In genomic region chr19:11558881-11559828, GRCh38 we compare ENCODE assay signal across 8 cellular contexts. TPM values are rescaled to one million over a fixed set of nuclear protein-coding genes. Genes with fewer than 3 reads are reported as not detected.
DNase-seq lines count a peak whose midpoint lies in the region; ATAC-seq and TF ChIP-seq lines count a peak whose summit lies in the region.

Gene ELOF1, minus strand, starts transcription at chr19:11559230. Its CDS starts 4,883 bp downstream, at chr19:11554347.

- peak; percentile 93 for DNase-seq in NCI-H1694 (lab: John Stamatoyannopoulos, UW)
- DNase-seq in amniotic stem cell (lab: John Stamatoyannopoulos, UW): peak; percentile 98
- peak; percentile 98 for DNase-seq in left cardiac atrium
- DNase-seq in posterior vena cava (ENCODE audit: low spot score): peak; percentile 99
- DNase-seq in upper lobe of right lung: peak; percentile 99

- H3K4me1 Mint-ChIP-seq in T-helper 1 cell treated with Interleukin-12 subunit alpha and Interleukin-12 subunit beta and Interleukin-4 antibody, amounts not matched to agents 30 μg/mL and 1 μg/mL, for 36 hours (ENCODE audit: low read depth): peaks cover 29% of the 10 kb centered on the region

- H3K4me3 ChIP-seq in GM12875 (ENCODE audit: low read depth, low read length): peak within 1 kb of the TSS; percentile 74
- H3K4me3 ChIP-seq in upper lobe of right lung: peak within 1 kb of the TSS; percentile 93

- peak within 1 kb of the TSS; percentile 97 for H3K4me3 Mint-ChIP-seq in T-helper 1 cell treated with Interleukin-12 subunit alpha and Interleukin-12 subunit beta and Interleukin-4 antibody, amounts not matched to agents 30 μg/mL and 1 μg/mL, for 36 hours

- no peaks in the 10 kb centered on the region for H3K27me3 ChIP-seq in upper lobe of right lung

- H3K27me3 Mint-ChIP-seq in T-helper 1 cell treated with Interleukin-12 subunit alpha and Interleukin-12 subunit beta and Interleukin-4 antibody, amounts not matched to agents 30 μg/mL and 1 μg/mL, for 36 hours (ENCODE audit: low read depth): no peaks in the 10 kb centered on the region

- peaks cover 17% of the 10 kb centered on the region for H3K4me1 ChIP-seq in upper lobe of right lung

- TF ChIP-seq CTCF in GM12875 (IDR thresholded peaks at IDR 0.05; ENCODE audit: borderline replicate concordance, insufficient read depth, low read depth, low read length) (no peak), upper lobe of right lung (IDR thresholded peaks at IDR 0.05) (peak; percentile 17)

- peak within 1 kb of the TSS; percentile 94 for H3K27ac Mint-ChIP-seq in T-helper 1 cell treated with Interleukin-12 subunit alpha and Interleukin-12 subunit beta and Interleukin-4 antibody, amounts not matched to agents 30 μg/mL and 1 μg/mL, for 36 hours

- H3K27ac ChIP-seq in upper lobe of right lung: peak within 1 kb of the TSS; percentile 84

- H3K9me3 Mint-ChIP-seq in T-helper 1 cell treated with Interleukin-12 subunit alpha and Interleukin-12 subunit beta and Interleukin-4 antibody, amounts not matched to agents 30 μg/mL and 1 μg/mL, for 36 hours: no peaks in the 10 kb centered on the region

- no peaks in the 10 kb centered on the region for H3K9me3 ChIP-seq in upper lobe of right lung

- intact Hi-C loops in left cardiac atrium (cut with DNase I): no loop called here
- intact Hi-C loops in posterior vena cava (cut with DNase I): no loop called here
- intact Hi-C loops in upper lobe of right lung (cut with DNase I): no loop called here

- ATAC-seq in HG02852 (IDR thresholded peaks at IDR 0.05; ENCODE audit: unreplicated experiment) (peak; percentile 84), left cardiac atrium (peak; percentile 99), upper lobe of right lung (peak; percentile 98)

- H3K36me3 ChIP-seq in upper lobe of right lung: peaks cover 7% of the 10 kb centered on the region

- peaks cover 12% of the 10 kb centered on the region for H3K36me3 Mint-ChIP-seq in T-helper 1 cell treated with Interleukin-12 subunit alpha and Interleukin-12 subunit beta and Interleukin-4 antibody, amounts not matched to agents 30 μg/mL and 1 μg/mL, for 36 hours (ENCODE audit: low read depth)

RNA-seq across cellular contexts. Expression of gene ELOF1, which starts in this region (rescaled TPM):
- total RNA-seq in left cardiac atrium (10 to 100 TPM; 36.8 to 37.2 TPM), posterior vena cava (10 to 100 TPM; 23.2 to 36.9 TPM), upper lobe of right lung (44.3 TPM)

Comparison
In these comparisons a context has a peak if more than half of its experiments do, and no peak if none do; other contexts are left out.
1. Peak in every context shown above with its lines: DNase-seq, ATAC-seq, H3K4me3 ChIP-seq and H3K27ac ChIP-seq.